Comparison of ENCODE assay signal across 18 cellular contexts in the genomic region with DNA sequence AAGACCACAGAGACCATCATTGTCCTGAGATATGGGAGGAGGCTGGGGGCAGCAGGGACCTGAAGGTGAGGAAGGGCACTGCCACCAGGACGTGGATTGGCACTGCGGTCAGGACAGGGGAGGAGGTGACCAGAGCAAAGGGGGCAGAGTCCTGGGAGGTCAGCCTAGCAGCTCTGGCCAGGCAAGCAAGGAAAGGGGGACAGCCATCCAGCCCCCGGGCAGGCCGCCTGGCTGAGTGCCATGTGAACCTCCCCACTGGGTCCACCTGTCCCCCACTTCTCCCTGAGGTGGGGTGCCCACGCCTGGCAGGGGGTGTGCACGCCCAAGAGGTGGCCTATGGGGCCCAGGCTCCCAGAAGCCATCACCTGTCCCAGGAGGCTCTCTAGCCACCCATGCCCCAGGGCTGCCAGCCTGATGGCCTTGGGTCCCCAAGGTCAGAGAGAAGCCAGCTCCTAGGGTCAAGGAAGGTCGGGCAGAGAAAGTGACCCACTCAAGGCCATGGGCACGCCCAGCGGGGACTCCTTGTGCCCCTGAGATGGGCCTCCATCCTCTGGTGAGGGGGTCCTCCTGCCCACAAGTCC. TPM values are rescaled to one million over a fixed set of nuclear protein-coding genes. Genes with fewer than 3 reads are reported as not detected.
DNase-seq lines count a peak whose midpoint lies in the region; ATAC-seq and TF ChIP-seq lines count a peak whose summit lies in the region.
"Had no signal": no experiment of that assay in that cellular context is flagged by ENCODE, and none has a peak within 500 bp of the region (broad histone marks: within the 10 kb centered on the region; RNA-seq: fewer than 3 reads in every experiment).

No MANE protein-coding gene starts in this region.

- no peaks in the 10 kb centered on the region for H3K9me2 ChIP-seq in PC-3 (replicated peaks; ENCODE audit: low read length)

- no peaks in the 10 kb centered on the region for H3K79me2 ChIP-seq in PC-3 (ENCODE audit: low read length)

- no peaks in the 10 kb centered on the region for H3K9me3 ChIP-seq in BLaER1
- no peaks in the 10 kb centered on the region for H3K9me3 ChIP-seq in naive thymus-derived CD4-positive, alpha-beta T cell (ENCODE audit: control insufficient read depth in 2 of 3, low read length in 3 of 3)
- no peaks in the 10 kb centered on the region for H3K9me3 ChIP-seq in PC-3 (ENCODE audit: low read length)

- peaks cover 55% of the 10 kb centered on the region for H3K36me3 Mint-ChIP-seq in activated CD8-positive, alpha-beta T cell treated with anti-CD3 and anti-CD28 coated beads, Interleukin-2, amount 10 ng/mL, durations not matched to agents 7 days and 5 days (ENCODE audit: low read depth)
- H3K36me3 Mint-ChIP-seq in activated CD8-positive, alpha-beta T cell treated with anti-CD3 and anti-CD28 coated beads for 36 hours (ENCODE audit: low read depth) = peaks cover 32% of the 10 kb centered on the region
- H3K36me3 Mint-ChIP-seq in chondrocyte (ENCODE audit: low read depth) = no peaks in the 10 kb centered on the region
- H3K36me3 Mint-ChIP-seq in naive thymus-derived CD4-positive, alpha-beta T cell = peaks cover 0 to 15% (median 7%) of the 10 kb centered on the region in 5 donors

- H3K4me3 ChIP-seq in BLaER1 (no peak overlapping the region), PC-3 (ENCODE audit: low read length) (no peak overlapping the region)
- H3K4me3 ChIP-seq in naive thymus-derived CD4-positive, alpha-beta T cell (ENCODE audit: low read length) = no peak overlapping the region
- H3K4me3 ChIP-seq: GM12878 had no signal

- H3K27me3 Mint-ChIP-seq in activated CD8-positive, alpha-beta T cell treated with anti-CD3 and anti-CD28 coated beads, Interleukin-2, amount 10 ng/mL, durations not matched to agents 7 days and 5 days (ENCODE audit: low read depth) = no peaks in the 10 kb centered on the region
- no peaks in the 10 kb centered on the region for H3K27me3 Mint-ChIP-seq in activated CD8-positive, alpha-beta T cell treated with anti-CD3 and anti-CD28 coated beads for 36 hours
- H3K27me3 Mint-ChIP-seq in chondrocyte (ENCODE audit: low read depth) = peaks cover 32% of the 10 kb centered on the region
- no peaks in the 10 kb centered on the region for H3K27me3 Mint-ChIP-seq in naive thymus-derived CD4-positive, alpha-beta T cell

- no peak for DNase-seq in activated CD8-positive, alpha-beta T cell treated with anti-CD3 and anti-CD28 coated beads, Interleukin-2, amount 10 ng/mL, durations not matched to agents 7 days and 5 days
- no peak for DNase-seq in activated CD8-positive, alpha-beta T cell treated with anti-CD3 and anti-CD28 coated beads for 36 hours
- peak; percentile 91 for DNase-seq in chondrocyte (ENCODE audit: low spot score)
- DNase-seq in naive thymus-derived CD4-positive, alpha-beta T cell = no peak
- DNase-seq in PC-3 = no peak
- no peak for DNase-seq in stimulated activated naive CD4-positive, alpha-beta T cell (lab: John Stamatoyannopoulos, UW)
- DNase-seq: 8988T; GDM1; KG1; NCI-H1436; NCI-H2029 treated with DMSO at 0.1 percent for 48 hours; NCI-H446 treated with DMSO at 0.1 percent for 48 hours; NK-92 treated with Interleukin-12 subunit alpha and Interleukin-12 subunit beta, amount 100 ng/mL, for 24 hours; OCI-M1 had no signal

- H3K4me1 ChIP-seq in BLaER1 (peaks cover 81% of the 10 kb centered on the region), PC-3 (ENCODE audit: insufficient read depth, low read length) (no peaks in the 10 kb centered on the region)
- peaks cover 7 to 11% of the 10 kb centered on the region in 2 donors for H3K4me1 ChIP-seq in naive thymus-derived CD4-positive, alpha-beta T cell (ENCODE audit: control insufficient read depth in 2 of 2, insufficient read depth in 2 of 2, low read length in 2 of 2)

- BruUV-seq in PC-3 (replicated peaks; lab: Mats Ljungman, UMichigan) = no TSS peak

- no peak overlapping the region for H3K4me3 Mint-ChIP-seq in activated CD8-positive, alpha-beta T cell treated with anti-CD3 and anti-CD28 coated beads, Interleukin-2, amount 10 ng/mL, durations not matched to agents 7 days and 5 days
- H3K4me3 Mint-ChIP-seq in activated CD8-positive, alpha-beta T cell treated with anti-CD3 and anti-CD28 coated beads for 36 hours = no peak overlapping the region
- H3K4me3 Mint-ChIP-seq in chondrocyte (ENCODE audit: unreplicated experiment) = no peak overlapping the region
- H3K4me3 Mint-ChIP-seq in naive thymus-derived CD4-positive, alpha-beta T cell = no peak overlapping the region

- no peak for ATAC-seq in activated CD8-positive, alpha-beta T cell treated with anti-CD3 and anti-CD28 coated beads, Interleukin-2, amount 10 ng/mL, durations not matched to agents 7 days and 5 days
- no peak for ATAC-seq in activated CD8-positive, alpha-beta T cell treated with anti-CD3 and anti-CD28 coated beads for 36 hours
- no peak for ATAC-seq in naive thymus-derived CD4-positive, alpha-beta T cell
- no peak for ATAC-seq in PC-3
- ATAC-seq in HG03159 (IDR thresholded peaks at IDR 0.05; ENCODE audit: unreplicated experiment) = no peak
- ATAC-seq: GM12878 had no signal

- H3K9me3 Mint-ChIP-seq in activated CD8-positive, alpha-beta T cell treated with anti-CD3 and anti-CD28 coated beads, Interleukin-2, amount 10 ng/mL, durations not matched to agents 7 days and 5 days (ENCODE audit: insufficient read depth) = no peaks in the 10 kb centered on the region
- no peaks in the 10 kb centered on the region for H3K9me3 Mint-ChIP-seq in activated CD8-positive, alpha-beta T cell treated with anti-CD3 and anti-CD28 coated beads for 36 hours
- no peaks in the 10 kb centered on the region for H3K9me3 Mint-ChIP-seq in chondrocyte (ENCODE audit: low read depth)
- no peaks in the 10 kb centered on the region for H3K9me3 Mint-ChIP-seq in naive thymus-derived CD4-positive, alpha-beta T cell

- no peaks in the 10 kb centered on the region for H3F3A ChIP-seq in PC-3 (ENCODE audit: low read length, unreplicated experiment)

- CTCF ChIA-PET in activated CD8-positive, alpha-beta T cell treated with anti-CD3 and anti-CD28 coated beads, Interleukin-2, amount 10 ng/mL, durations not matched to agents 7 days and 5 days (lab: Charles Lee) = no interaction called here
- CTCF ChIA-PET in activated CD8-positive, alpha-beta T cell treated with anti-CD3 and anti-CD28 coated beads for 36 hours (lab: Charles Lee) = no interaction called here
- CTCF ChIA-PET in naive thymus-derived CD4-positive, alpha-beta T cell (lab: Charles Lee) = interaction anchor here (8.4 kb wide), 1 partner anchor 42 kb away, joined by 95 read pairs; no protein-coding TSS in a partner anchor
- CTCF ChIA-PET in PC-3 (lab: Charles Lee) = no interaction called here

- peaks cover 18% of the 10 kb centered on the region for H3K4me1 Mint-ChIP-seq in activated CD8-positive, alpha-beta T cell treated with anti-CD3 and anti-CD28 coated beads, Interleukin-2, amount 10 ng/mL, durations not matched to agents 7 days and 5 days (ENCODE audit: low read depth)
- H3K4me1 Mint-ChIP-seq in activated CD8-positive, alpha-beta T cell treated with anti-CD3 and anti-CD28 coated beads for 36 hours (ENCODE audit: low read depth) = peaks cover 14% of the 10 kb centered on the region
- H3K4me1 Mint-ChIP-seq in chondrocyte (ENCODE audit: low read depth) = no peaks in the 10 kb centered on the region
- peaks cover 13 to 20% (median 17%) of the 10 kb centered on the region in 7 donors for H3K4me1 Mint-ChIP-seq in naive thymus-derived CD4-positive, alpha-beta T cell

- H3K9ac ChIP-seq in BLaER1 (no peak overlapping the region), PC-3 (ENCODE audit: low read length) (no peak overlapping the region)

- H3K27me3 ChIP-seq in BLaER1 = no peaks in the 10 kb centered on the region
- H3K27me3 ChIP-seq in naive thymus-derived CD4-positive, alpha-beta T cell (ENCODE audit: control insufficient read depth in 2 of 2, insufficient read depth in 2 of 2, low read length in 2 of 2) = no peaks in the 10 kb centered on the region
- no peaks in the 10 kb centered on the region for H3K27me3 ChIP-seq in PC-3 (ENCODE audit: low read length)

- intact Hi-C loops in activated CD8-positive, alpha-beta T cell treated with anti-CD3 and anti-CD28 coated beads for 36 hours (cut with micrococcal nuclease) = loop anchor here (5.0 kb wide), 1 partner anchor 36 kb away; no protein-coding TSS in a partner anchor
- intact Hi-C loops in naive thymus-derived CD4-positive, alpha-beta T cell (cut with micrococcal nuclease) = loop anchor here in 1 of 2 donors (5.0 kb wide), 1 partner anchor 89 kb away; the partner anchor contains the start of gene UBE2G2
- intact Hi-C loops in PC-3 (cut with micrococcal nuclease) = no loop called here

- H3K27ac ChIP-seq in BLaER1 (no peak overlapping the region), PC-3 (ENCODE audit: low read length) (no peak overlapping the region)
- peak overlapping the region; percentile 21 for H3K27ac ChIP-seq in naive thymus-derived CD4-positive, alpha-beta T cell (ENCODE audit: low read depth, low read length)

- no peak for TF ChIP-seq CTCF in activated CD8-positive, alpha-beta T cell treated with anti-CD3 and anti-CD28 coated beads for 36 hours (IDR thresholded peaks at IDR 0.05)
- TF ChIP-seq CTCF in chondrocyte (IDR thresholded peaks at IDR 0.05) (no peak), PC-3 (conservative IDR thresholded peaks at IDR 0.05; ENCODE audit: low read depth, low read length) (no peak)

- peak overlapping the region; percentile 81 for H3K4me2 ChIP-seq in BLaER1
- no peak overlapping the region for H3K4me2 ChIP-seq in PC-3 (ENCODE audit: low read length)

- H2AFZ ChIP-seq in PC-3 (ENCODE audit: low read length) = no peak overlapping the region

- POLR2A ChIA-PET in activated CD8-positive, alpha-beta T cell treated with anti-CD3 and anti-CD28 coated beads, Interleukin-2, amount 10 ng/mL, durations not matched to agents 7 days and 5 days (lab: Charles Lee) = no interaction called here
- POLR2A ChIA-PET in activated CD8-positive, alpha-beta T cell treated with anti-CD3 and anti-CD28 coated beads for 36 hours (lab: Charles Lee) = interaction anchor here (3.0 to 17.0 kb wide), 2 partner anchors 11 to 42 kb away, joined by 12 to 166 read pairs; partner anchors contain the start of gene PTTG1IP
- POLR2A ChIA-PET in naive thymus-derived CD4-positive, alpha-beta T cell (lab: Charles Lee) = interaction anchor here (1.6 to 9.2 kb wide), 3 partner anchors 10 to 39 kb away, joined by 6 to 104 read pairs (median 7); no protein-coding TSS in a partner anchor
- POLR2A ChIA-PET in PC-3 (lab: Charles Lee; ENCODE audit: unreplicated experiment) = no interaction called here

- H3K27ac Mint-ChIP-seq in activated CD8-positive, alpha-beta T cell treated with anti-CD3 and anti-CD28 coated beads, Interleukin-2, amount 10 ng/mL, durations not matched to agents 7 days and 5 days = peak overlapping the region; percentile 52
- H3K27ac Mint-ChIP-seq in activated CD8-positive, alpha-beta T cell treated with anti-CD3 and anti-CD28 coated beads for 36 hours = no peak overlapping the region
- H3K27ac Mint-ChIP-seq in chondrocyte (ENCODE audit: unreplicated experiment) = no peak overlapping the region
- peak overlapping the region in 4 of 9 donors; percentile 53 to 89 (median 64) for H3K27ac Mint-ChIP-seq in naive thymus-derived CD4-positive, alpha-beta T cell

- 0 out of 2 replicates have a peak, but pooled peaks cover 35% of the 10 kb centered on the region for H4K20me1 ChIP-seq in BLaER1
- no peaks in the 10 kb centered on the region for H4K20me1 ChIP-seq in PC-3 (ENCODE audit: low read length)

- peaks cover 10% of the 10 kb centered on the region; the same call in 1 of the 2 replicates for H3K36me3 ChIP-seq in BLaER1
- H3K36me3 ChIP-seq in naive thymus-derived CD4-positive, alpha-beta T cell (ENCODE audit: control insufficient read depth in 2 of 3, insufficient read depth in 3 of 3, low read length in 3 of 3) = peaks cover 0 to 89% (median 26%) of the 10 kb centered on the region in 3 experiments
- no peaks in the 10 kb centered on the region for H3K36me3 ChIP-seq in PC-3 (ENCODE audit: low read depth, low read length)

RNA-seq across cellular contexts. Expression of gene PTTG1IP, which starts 17.6 kb away (rescaled TPM):
- total RNA-seq in activated CD8-positive, alpha-beta T cell treated with anti-CD3 and anti-CD28 coated beads, Interleukin-2, amount 10 ng/mL, durations not matched to agents 7 days and 5 days = 10 to 100 TPM; 54.9 to 55.2 TPM
- total RNA-seq in activated CD8-positive, alpha-beta T cell treated with anti-CD3 and anti-CD28 coated beads for 36 hours = 10 to 100 TPM; 60.7 to 61.8 TPM
- total RNA-seq in chondrocyte = 225 to 333 TPM (median 329 TPM) in 3 replicates
- 100 to 1,000 TPM in 2 of 5 experiments, 10 to 100 TPM in 3; 83.8 to 122 (median 95.6) TPM for total RNA-seq in naive thymus-derived CD4-positive, alpha-beta T cell
- 10 to 100 TPM; 60.9 to 79.8 TPM for polyA plus RNA-seq in naive thymus-derived CD4-positive, alpha-beta T cell
- total RNA-seq in PC-3 (2014; rRNA removed) = 330 and 455 TPM in 2 replicates

RNA-seq across cellular contexts. Expression of gene ITGB2, which starts 29.6 kb away (rescaled TPM):
- total RNA-seq in activated CD8-positive, alpha-beta T cell treated with anti-CD3 and anti-CD28 coated beads, Interleukin-2, amount 10 ng/mL, durations not matched to agents 7 days and 5 days = 100 to 1,000 TPM; 503 to 530 TPM
- total RNA-seq in activated CD8-positive, alpha-beta T cell treated with anti-CD3 and anti-CD28 coated beads for 36 hours = 100 to 1,000 TPM; 340 to 343 TPM
- total RNA-seq in chondrocyte = 0.15 to 1.4 TPM (median 0.87 TPM) in 3 replicates
- total RNA-seq in naive thymus-derived CD4-positive, alpha-beta T cell = 100 to 1,000 TPM; 280 to 877 (median 371) TPM
- 100 to 1,000 TPM; 459 to 768 TPM for polyA plus RNA-seq in naive thymus-derived CD4-positive, alpha-beta T cell
- total RNA-seq in PC-3 (2014; rRNA removed) = 45.1 and 45.7 TPM in 2 replicates
- polyA plus RNA-seq: BJ had no signal

RNA-seq across cellular contexts. Expression of gene SLX9, which starts 48.8 kb away (rescaled TPM):
- total RNA-seq in activated CD8-positive, alpha-beta T cell treated with anti-CD3 and anti-CD28 coated beads, Interleukin-2, amount 10 ng/mL, durations not matched to agents 7 days and 5 days = 10 to 100 TPM; 56.6 to 60.4 TPM
- total RNA-seq in activated CD8-positive, alpha-beta T cell treated with anti-CD3 and anti-CD28 coated beads for 36 hours = 10 to 100 TPM; 76.0 to 76.5 TPM
- total RNA-seq in chondrocyte (20.4 to 27.4 TPM (median 24.0 TPM) in 3 replicates), PC-3 (2014; rRNA removed) (80.1 and 94.9 TPM in 2 replicates)
- 10 to 100 TPM; 17.8 to 46.4 (median 20.6) TPM for total RNA-seq in naive thymus-derived CD4-positive, alpha-beta T cell
- polyA plus RNA-seq in naive thymus-derived CD4-positive, alpha-beta T cell = 10 to 100 TPM; 13.2 to 14.9 TPM

Comparison
In these comparisons a context has a peak if more than half of its experiments do, and no peak if none do; other contexts are left out.
1. POLR2A ChIA-PET loops: an anchor here in activated CD8-positive, alpha-beta T cell treated with anti-CD3 and anti-CD28 coated beads for 36 hours (3.0 to 17.0 kb wide) and naive thymus-derived CD4-positive, alpha-beta T cell (1.6 to 9.2 kb wide); none called in activated CD8-positive, alpha-beta T cell treated with anti-CD3 and anti-CD28 coated beads, Interleukin-2, amount 10 ng/mL, durations not matched to agents 7 days and 5 days and PC-3.
2. RNA of gene ITGB2, which starts 29.6 kb away (total RNA-seq): 503 to 530 TPM in activated CD8-positive, alpha-beta T cell treated with anti-CD3 and anti-CD28 coated beads, Interleukin-2, amount 10 ng/mL, durations not matched to agents 7 days and 5 days, 280 to 877 TPM in naive thymus-derived CD4-positive, alpha-beta T cell, 340 to 343 TPM in activated CD8-positive, alpha-beta T cell treated with anti-CD3 and anti-CD28 coated beads for 36 hours and 45.1 to 45.7 TPM in PC-3; 0.15 to 1.4 TPM in chondrocyte; every median in the first group is over 10 times any median in the second.